ENCODE assay signal across 8 cellular contexts in the genomic region with DNA sequence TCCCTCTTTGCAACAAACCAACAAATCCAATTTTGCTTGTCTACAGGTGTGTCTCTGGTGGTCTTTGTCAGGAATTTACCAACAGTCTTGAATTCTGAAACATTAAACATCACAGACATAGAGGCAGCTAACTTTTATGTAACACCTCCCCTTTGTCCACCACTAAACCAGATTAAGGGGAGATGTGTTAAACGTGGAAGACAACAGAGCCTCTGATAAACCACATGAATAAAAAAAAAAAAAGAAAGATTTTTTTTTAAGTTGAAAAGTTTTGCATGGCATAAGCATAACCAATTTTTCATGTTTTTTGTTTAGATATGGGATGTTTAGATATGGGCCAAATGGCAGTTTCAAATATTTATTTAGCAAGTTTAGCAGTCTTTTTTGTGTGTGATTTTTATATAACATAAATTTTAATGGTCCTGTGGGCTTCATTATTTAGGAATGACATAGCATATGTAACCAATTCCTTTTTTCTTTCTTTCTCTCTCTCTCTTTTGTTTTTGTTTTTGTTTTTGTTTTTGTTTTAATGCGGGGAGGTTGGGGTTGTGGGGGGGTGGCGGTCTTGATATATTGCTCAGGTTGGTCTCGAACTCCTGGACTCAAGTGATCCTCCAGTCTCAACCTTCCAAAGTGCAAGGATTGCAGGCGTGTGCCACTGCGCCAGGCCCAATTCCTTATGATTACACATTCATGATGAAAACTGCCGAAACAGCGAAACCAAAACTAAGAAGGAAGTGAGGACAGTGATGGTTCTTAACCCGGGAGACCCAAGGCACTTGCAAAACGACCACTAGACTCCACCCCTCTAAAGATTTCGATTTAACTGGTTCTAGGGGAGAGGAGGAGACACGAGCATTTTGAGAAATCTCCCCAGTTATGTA.
A peak's percentile ranks its signal among the peaks of the same experiment; 100 is the strongest.
DNase-seq lines count a peak whose midpoint lies in the region; ATAC-seq and TF ChIP-seq lines count a peak whose summit lies in the region.

No MANE protein-coding gene starts in this region.

- H4K5ac ChIP-seq in mesendoderm (ENCODE audit: low read length): no peak overlapping the region

- H2BK15ac ChIP-seq in mesendoderm (replicated peaks; ENCODE audit: low read depth): no peak overlapping the region

- H3K9ac ChIP-seq in HCT116 (ENCODE audit: low read length) (peak overlapping the region; percentile 52), mesendoderm (ENCODE audit: low read length) (peak overlapping the region; percentile 64)

- no peaks in the 10 kb centered on the region for H3K9me2 ChIP-seq in HCT116 (ENCODE audit: insufficient read depth)

- no peak for TF ChIP-seq POLR2A in HCT116 (IDR thresholded peaks at IDR 0.05; ENCODE audit: borderline replicate concordance, extremely low read depth, insufficient read depth, insufficient read length)

- no peak overlapping the region for H3K23ac ChIP-seq in mesendoderm (ENCODE audit: low read length)

- peak overlapping the region; percentile 14 to 49 for H3K4me3 ChIP-seq in HCT116 (replicated peaks in 1 of 2; ENCODE audit: low read depth in 1 of 2, low read length in 2 of 2)
- H3K4me3 ChIP-seq in SJSA1: peak overlapping the region; percentile 32
- peak overlapping the region; percentile 67 for H3K4me3 ChIP-seq in mesendoderm (ENCODE audit: low read length)

- no TSS peak for BruUV-seq in HCT116 (replicated peaks; lab: Mats Ljungman, UMichigan)

- peak overlapping the region; percentile 92 for H3K27ac Mint-ChIP-seq in type B pancreatic cell

- peak; percentile 75 for ATAC-seq in HCT116
- ATAC-seq in HG03159 (IDR thresholded peaks at IDR 0.05; ENCODE audit: unreplicated experiment): no peak

- DNase-seq in CMK (ENCODE audit: low read depth) (peak; percentile 70), HCT116 (ENCODE audit: low read depth, low spot score) (peak; percentile 81), SJSA1 (ENCODE audit: low read depth in 1 of 2, low spot score in 2 of 2) (peak in 1 of 2 experiments; percentile 56), dermis blood vessel endothelial cell (peak; percentile 42), mesendoderm (peak; percentile 77), type B pancreatic cell (ENCODE audit: extremely low spot score, unreplicated experiment) (no peak), COR-L47 (lab: John Stamatoyannopoulos, UW) (no peak)

- POLR2A ChIA-PET in HCT116 (lab: Charles Lee): interaction anchor here (0.7 to 1.3 kb wide), 6 partner anchors 8 to 177 kb away, joined by 3 to 7 read pairs (median 4); no protein-coding TSS in a partner anchor

- CTCF ChIA-PET in HCT116 (lab: Charles Lee): no interaction called here

- H3K79me1 ChIP-seq in mesendoderm (ENCODE audit: low read length): no peaks in the 10 kb centered on the region

- H3K36me3 Mint-ChIP-seq in type B pancreatic cell: no peaks in the 10 kb centered on the region

- no CpG with 5 or more reads among the region's 12 CpGs for WGBS in mesendoderm (ENCODE audit: extremely low coverage, insufficient coverage, low lambda C conversion rate)

- H3K27me3 ChIP-seq in HCT116 (ENCODE audit: insufficient read depth, low read length) (no peaks in the 10 kb centered on the region), SJSA1 (replicated peaks) (no peaks in the 10 kb centered on the region), mesendoderm (ENCODE audit: insufficient read depth, low read length, poor library complexity) (no peaks in the 10 kb centered on the region)

- H3K27me3 Mint-ChIP-seq in type B pancreatic cell: peaks cover 8% of the 10 kb centered on the region

- no peak overlapping the region for H2AK5ac ChIP-seq in mesendoderm (ENCODE audit: low read length)

- peak overlapping the region; percentile 71 for H3K56ac ChIP-seq in mesendoderm (ENCODE audit: low read length)

- H3K9me3 ChIP-seq in HCT116 (ENCODE audit: control insufficient read depth in 1 of 2, insufficient read depth in 1 of 2, low read depth in 1 of 2, low read length in 2 of 2): no peaks in the 10 kb centered on the region
- H3K9me3 ChIP-seq in SJSA1 (replicated peaks): no peaks in the 10 kb centered on the region

- H4K8ac ChIP-seq in mesendoderm (ENCODE audit: low read depth, low read length): no peak overlapping the region

- H2BK120ac ChIP-seq in mesendoderm (ENCODE audit: low read depth, low read length): no peak overlapping the region

- H3K9me3 Mint-ChIP-seq in type B pancreatic cell: no peaks in the 10 kb centered on the region

- RAD21 ChIA-PET in HCT116 (lab: Charles Lee; ENCODE audit: low non-redundant PET in 1 of 2, low total read pairs in 2 of 2, uncharacterized antibody in 2 of 2, unreplicated experiment in 2 of 2): no interaction called here

- H3K18ac ChIP-seq in mesendoderm (ENCODE audit: low read length): no peak overlapping the region

- no peak overlapping the region for H2BK5ac ChIP-seq in mesendoderm (ENCODE audit: low read length)

- H3K36me3 ChIP-seq in HCT116 (ENCODE audit: control insufficient read depth in 1 of 2, insufficient read depth in 2 of 2, low read length in 2 of 2): no peaks in the 10 kb centered on the region
- no peaks in the 10 kb centered on the region for H3K36me3 ChIP-seq in SJSA1
- no peaks in the 10 kb centered on the region for H3K36me3 ChIP-seq in mesendoderm (ENCODE audit: control insufficient read depth, insufficient read depth, low read length)

- no peak overlapping the region for H3K4ac ChIP-seq in mesendoderm (ENCODE audit: low read depth, low read length)

- peak overlapping the region; percentile 87 for H2AFZ ChIP-seq in HCT116 (ENCODE audit: low read depth, low read length, poor library complexity, severe bottlenecking)

- intact Hi-C loops in HCT116 (cut with micrococcal nuclease): no loop called here

- peak overlapping the region; percentile 88 for H3K4me2 ChIP-seq in HCT116 (ENCODE audit: low read length)
- peak overlapping the region; percentile 78 for H3K4me2 ChIP-seq in mesendoderm (ENCODE audit: low read length)

- peak overlapping the region; percentile 90 for H3K4me3 Mint-ChIP-seq in type B pancreatic cell

- H3K4me1 Mint-ChIP-seq in type B pancreatic cell (ENCODE audit: unreplicated experiment): peaks cover 9% of the 10 kb centered on the region

- 0 out of 2 replicates have a peak, but pooled peaks have one; percentile 2 for TF ChIP-seq RAD21 in HCT116 (IDR thresholded peaks at IDR 0.05; ENCODE audit: low read depth)

- peaks cover 2 to 38% of the 10 kb centered on the region in 2 experiments; a peak in 2 of 4 replicates for H3K4me1 ChIP-seq in HCT116 (ENCODE audit: control insufficient read depth in 1 of 2, insufficient read depth in 2 of 2, low read length in 2 of 2)
- H3K4me1 ChIP-seq in SJSA1 (replicated peaks): peaks cover 6% of the 10 kb centered on the region
- H3K4me1 ChIP-seq in mesendoderm (ENCODE audit: control insufficient read depth, low read depth, low read length): no peaks in the 10 kb centered on the region

- TF ChIP-seq CTCF in HCT116 (IDR thresholded peaks at IDR 0.05 in 2 of 3, conservative IDR thresholded peaks at IDR 0.05 in 1 of 3; ENCODE audit: borderline replicate concordance in 1 of 3, insufficient read depth in 1 of 3, low read depth in 2 of 3, low read length in 2 of 3) (no peak), type B pancreatic cell (conservative IDR thresholded peaks at IDR 0.05) (no peak)

- H3K27ac ChIP-seq in HCT116 (ENCODE audit: low read depth, low read length) (peak overlapping the region; percentile 61), SJSA1 (peak overlapping the region; percentile 39; the same call in 1 of the 2 replicates), mesendoderm (ENCODE audit: low read depth, low read length) (no peak overlapping the region)

- H4K20me1 ChIP-seq in HCT116 (ENCODE audit: insufficient read depth): no peaks in the 10 kb centered on the region

- no peaks in the 10 kb centered on the region for H3K79me2 ChIP-seq in HCT116 (ENCODE audit: insufficient read depth, low read length)
- H3K79me2 ChIP-seq in mesendoderm (ENCODE audit: control insufficient read depth, insufficient read depth, low read length): no peaks in the 10 kb centered on the region

TF ChIP-seq in HCT116, 20 proteins besides CTCF, POLR2A, EP300 and RAD21:
- peak; percentile 19; the same call in 1 of the 2 replicates for TF ChIP-seq SIN3A (IDR thresholded peaks at IDR 0.05; ENCODE audit: low read depth)
- peak; percentile 75 for TF ChIP-seq CEBPB (IDR thresholded peaks at IDR 0.05; ENCODE audit: low read depth)
- TF ChIP-seq, protein P1, sequence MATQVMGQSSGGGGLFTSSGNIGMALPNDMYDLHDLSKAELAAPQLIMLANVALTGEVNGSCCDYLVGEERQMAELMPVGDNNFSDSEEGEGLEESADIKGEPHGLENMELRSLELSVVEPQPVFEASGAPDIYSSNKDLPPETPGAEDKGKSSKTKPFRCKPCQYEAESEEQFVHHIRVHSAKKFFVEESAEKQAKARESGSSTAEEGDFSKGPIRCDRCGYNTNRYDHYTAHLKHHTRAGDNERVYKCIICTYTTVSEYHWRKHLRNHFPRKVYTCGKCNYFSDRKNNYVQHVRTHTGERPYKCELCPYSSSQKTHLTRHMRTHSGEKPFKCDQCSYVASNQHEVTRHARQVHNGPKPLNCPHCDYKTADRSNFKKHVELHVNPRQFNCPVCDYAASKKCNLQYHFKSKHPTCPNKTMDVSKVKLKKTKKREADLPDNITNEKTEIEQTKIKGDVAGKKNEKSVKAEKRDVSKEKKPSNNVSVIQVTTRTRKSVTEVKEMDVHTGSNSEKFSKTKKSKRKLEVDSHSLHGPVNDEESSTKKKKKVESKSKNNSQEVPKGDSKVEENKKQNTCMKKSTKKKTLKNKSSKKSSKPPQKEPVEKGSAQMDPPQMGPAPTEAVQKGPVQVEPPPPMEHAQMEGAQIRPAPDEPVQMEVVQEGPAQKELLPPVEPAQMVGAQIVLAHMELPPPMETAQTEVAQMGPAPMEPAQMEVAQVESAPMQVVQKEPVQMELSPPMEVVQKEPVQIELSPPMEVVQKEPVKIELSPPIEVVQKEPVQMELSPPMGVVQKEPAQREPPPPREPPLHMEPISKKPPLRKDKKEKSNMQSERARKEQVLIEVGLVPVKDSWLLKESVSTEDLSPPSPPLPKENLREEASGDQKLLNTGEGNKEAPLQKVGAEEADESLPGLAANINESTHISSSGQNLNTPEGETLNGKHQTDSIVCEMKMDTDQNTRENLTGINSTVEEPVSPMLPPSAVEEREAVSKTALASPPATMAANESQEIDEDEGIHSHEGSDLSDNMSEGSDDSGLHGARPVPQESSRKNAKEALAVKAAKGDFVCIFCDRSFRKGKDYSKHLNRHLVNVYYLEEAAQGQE (IDR thresholded peaks at IDR 0.05; ENCODE audit: low read depth): no peak
- 0 out of 2 replicates have a peak, but pooled peaks have one; percentile 23 for TF ChIP-seq SP1 (IDR thresholded peaks at IDR 0.05; ENCODE audit: low read depth)
- TF ChIP-seq CBX3 (IDR thresholded peaks at IDR 0.05; ENCODE audit: low read depth): peak; percentile 80
- TF ChIP-seq SRF (IDR thresholded peaks at IDR 0.05; ENCODE audit: low read depth): no peak
- TF ChIP-seq ZNF274 (IDR thresholded peaks at IDR 0.05; ENCODE audit: low read depth, low read length): no peak
- peak; percentile 27 for TF ChIP-seq YY1 (IDR thresholded peaks at IDR 0.05; ENCODE audit: extremely low read depth, insufficient replicate concordance, low read depth, low read length)
- TF ChIP-seq EGR1 (IDR thresholded peaks at IDR 0.05; ENCODE audit: low read depth): no peak
- TF ChIP-seq TCF7L2 (IDR thresholded peaks at IDR 0.05; ENCODE audit: borderline replicate concordance, extremely low read depth, insufficient read depth, insufficient read length): peak; percentile 18

Comparison
In these comparisons a context has a peak if more than half of its experiments do, and no peak if none do; other contexts are left out.
1. DNase-seq: peak in CMK (single experiment), HCT116 (single experiment), dermis blood vessel endothelial cell (single experiment) and mesendoderm (single experiment); none in type B pancreatic cell (single experiment) and COR-L47 (single experiment).
2. Peak in every context shown above with its lines, with median percentiles within 50 percentile points of each other: H3K4me3 ChIP-seq.